In the genomic region with DNA sequence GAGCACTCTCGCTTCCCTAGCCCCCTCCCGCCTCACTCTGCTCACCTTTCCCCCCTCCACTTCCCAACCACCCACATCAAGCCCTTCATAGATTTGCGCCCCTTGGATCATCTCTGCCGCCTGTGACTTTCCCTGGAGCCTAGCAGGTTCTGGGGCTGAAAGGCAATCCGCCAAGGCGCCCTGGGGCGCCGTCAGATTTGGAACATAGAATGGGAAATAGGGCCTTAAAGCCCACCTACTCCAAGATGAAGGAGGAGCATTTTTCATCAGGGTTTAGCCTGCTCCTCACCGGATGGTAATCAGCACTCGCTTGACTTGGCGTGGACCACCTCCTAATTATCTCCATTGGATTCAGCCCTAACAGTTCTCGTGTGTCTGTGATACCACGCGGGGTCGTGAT, we compare ENCODE assay signal across 25 cellular contexts. TPM values are rescaled to one million over a fixed set of nuclear protein-coding genes. Genes with fewer than 3 reads are reported as not detected.
DNase-seq lines count a peak whose midpoint lies in the region; ATAC-seq lines count a peak whose summit lies in the region.
"Had no signal": no experiment of that assay in that cellular context is flagged by ENCODE, and none has a peak within 500 bp of the region (broad histone marks: within the 10 kb centered on the region; RNA-seq: fewer than 3 reads in every experiment).

No MANE protein-coding gene starts in this region.

- no peak for ATAC-seq in activated T-cell treated with anti-CD3 and anti-CD28 coated beads, Interleukin-2, amount 50 U/mL, for 72 hours (replicated peaks in 1 of 2)
- ATAC-seq in GM21723 (IDR thresholded peaks at IDR 0.05; ENCODE audit: unreplicated experiment) = no peak
- no peak for ATAC-seq in GM19452 (IDR thresholded peaks at IDR 0.05; ENCODE audit: unreplicated experiment)
- ATAC-seq: heart right ventricle, psoas muscle had no signal

- peak overlapping the region; percentile 94 for H3K4me3 ChIP-seq in SK-N-MC
- peak overlapping the region; percentile 90 for H3K4me3 ChIP-seq in iPS-15b (ENCODE audit: low read depth, low read length)
- H3K4me3 ChIP-seq: HAP-1, MG63, psoas muscle had no signal

- H3K27me3 ChIP-seq in iPS-15b (ENCODE audit: control insufficient read depth, insufficient read depth, low read length) = peaks cover 42% of the 10 kb centered on the region

- peak in 2 of 3 experiments; percentile 50 to 59 for DNase-seq in NCI-H1417 (lab: John Stamatoyannopoulos, UW)
- DNase-seq in NCI-H1417 treated with DMSO at 0.1 percent for 48 hours (lab: John Stamatoyannopoulos, UW) = no peak
- DNase-seq in SK-N-MC (ENCODE audit: low read depth, low spot score) = no peak
- DNase-seq in retina = peak; percentile 46
- no peak for DNase-seq in activated T-cell treated with anti-CD3 and anti-CD28 coated beads, Interleukin-2, amount 50 U/mL, for 72 hours
- DNase-seq: activated CD4-positive, alpha-beta memory T cell treated with anti-CD3 and anti-CD28 coated beads, Interleukin-2, amount 10 ng/mL, durations not matched to agents 7 days and 5 days; activated naive CD4-positive, alpha-beta T cell treated with anti-CD3 and anti-CD28 coated beads, Interleukin-2, amount 10 ng/mL, durations not matched to agents 7 days and 5 days; activated T-cell treated with anti-CD3 and anti-CD28 coated beads, Interleukin-2, amount 50 U/mL, for 1 hour; aorta; cerebellar nuclear complex; heart right ventricle; IMR-90; mammary epithelial cell; MG63; NCI-H187; psoas muscle; SHP77 treated with DMSO at 0.1 percent for 48 hours; small intestine; stimulated activated CD4-positive, alpha-beta T cell treated with anti-CD3 and anti-CD28 coated beads, Interleukin-2, amount 100 ng/mL, for 48 hours; stomach; T-helper 1 cell had no signal

- H3K27ac Mint-ChIP-seq in activated T-cell treated with anti-CD3 and anti-CD28 coated beads, Interleukin-2, amount 50 U/mL, for 72 hours = no peak overlapping the region
- H3K27ac Mint-ChIP-seq: activated CD4-positive, alpha-beta memory T cell treated with anti-CD3 and anti-CD28 coated beads, Interleukin-2, amount 10 ng/mL, durations not matched to agents 7 days and 5 days; activated naive CD4-positive, alpha-beta T cell treated with anti-CD3 and anti-CD28 coated beads, Interleukin-2, amount 10 ng/mL, durations not matched to agents 7 days and 5 days had no signal

- peaks cover 8% of the 10 kb centered on the region for H3K4me1 Mint-ChIP-seq in activated T-cell treated with anti-CD3 and anti-CD28 coated beads, Interleukin-2, amount 50 U/mL, for 72 hours (ENCODE audit: low read depth)

- H3K9me3 ChIP-seq in SK-N-MC (ENCODE audit: low read depth, low read length) (no peaks in the 10 kb centered on the region), iPS-15b (ENCODE audit: control insufficient read depth, insufficient read depth, low read length) (no peaks in the 10 kb centered on the region)
- H3K9me3 ChIP-seq: HAP-1, heart right ventricle, MG63, psoas muscle, stomach had no signal

- no peak overlapping the region for H3K4me3 Mint-ChIP-seq in activated T-cell treated with anti-CD3 and anti-CD28 coated beads, Interleukin-2, amount 50 U/mL, for 72 hours
- H3K4me3 Mint-ChIP-seq: activated CD4-positive, alpha-beta memory T cell treated with anti-CD3 and anti-CD28 coated beads, Interleukin-2, amount 10 ng/mL, durations not matched to agents 7 days and 5 days; activated naive CD4-positive, alpha-beta T cell treated with anti-CD3 and anti-CD28 coated beads, Interleukin-2, amount 10 ng/mL, durations not matched to agents 7 days and 5 days had no signal

- H3K4me1 ChIP-seq in iPS-15b (ENCODE audit: control insufficient read depth, insufficient read depth, low read length) = peaks cover 3% of the 10 kb centered on the region
- H3K4me1 ChIP-seq: psoas muscle had no signal

- H3K27ac ChIP-seq in SK-N-MC = no peak overlapping the region
- H3K27ac ChIP-seq: heart right ventricle, psoas muscle, stomach had no signal

- H3K36me3 Mint-ChIP-seq in activated T-cell treated with anti-CD3 and anti-CD28 coated beads, Interleukin-2, amount 50 U/mL, for 72 hours (ENCODE audit: insufficient read depth in 2 of 2) = peaks cover 0 to 4% of the 10 kb centered on the region in 2 donors
- H3K36me3 Mint-ChIP-seq: activated naive CD4-positive, alpha-beta T cell treated with anti-CD3 and anti-CD28 coated beads, Interleukin-2, amount 10 ng/mL, durations not matched to agents 7 days and 5 days had no signal

- H3K9ac ChIP-seq in SK-N-MC (ENCODE audit: insufficient read length) (peak overlapping the region; percentile 29), iPS-15b (ENCODE audit: low read depth, low read length) (no peak overlapping the region)

- H3K36me3 ChIP-seq in SK-N-MC (ENCODE audit: insufficient read depth, low read length) (no peaks in the 10 kb centered on the region), iPS-15b (ENCODE audit: control insufficient read depth, insufficient read depth, low read length) (no peaks in the 10 kb centered on the region)
- H3K36me3 ChIP-seq: HAP-1, heart right ventricle, MG63, stomach had no signal

- H3K27me3 Mint-ChIP-seq in activated T-cell treated with anti-CD3 and anti-CD28 coated beads, Interleukin-2, amount 50 U/mL, for 72 hours (ENCODE audit: low read depth) = peaks cover 72% of the 10 kb centered on the region

- no peaks in the 10 kb centered on the region for H3K9me3 Mint-ChIP-seq in activated T-cell treated with anti-CD3 and anti-CD28 coated beads, Interleukin-2, amount 50 U/mL, for 72 hours
- H3K9me3 Mint-ChIP-seq: activated CD4-positive, alpha-beta memory T cell treated with anti-CD3 and anti-CD28 coated beads, Interleukin-2, amount 10 ng/mL, durations not matched to agents 7 days and 5 days; activated naive CD4-positive, alpha-beta T cell treated with anti-CD3 and anti-CD28 coated beads, Interleukin-2, amount 10 ng/mL, durations not matched to agents 7 days and 5 days had no signal

RNA-seq across cellular contexts. Expression of gene CPNE4, which starts 1.3 kb away (rescaled TPM):
- under 1 TPM; 0.17 to 0.65 TPM for total RNA-seq in activated T-cell treated with anti-CD3 and anti-CD28 coated beads, Interleukin-2, amount 50 U/mL, for 72 hours
- total RNA-seq: activated CD4-positive, alpha-beta memory T cell treated with anti-CD3 and anti-CD28 coated beads, Interleukin-2, amount 10 ng/mL, durations not matched to agents 7 days and 5 days; IMR-90; psoas muscle had no signal

Comparison
In these comparisons a context has a peak if more than half of its experiments do, and no peak if none do; other contexts are left out.
1. DNase-seq: peak in NCI-H1417 (2 of 3) and retina (single experiment); none in NCI-H1417 treated with DMSO at 0.1 percent for 48 hours (single experiment), SK-N-MC (single experiment) and activated T-cell treated with anti-CD3 and anti-CD28 coated beads, Interleukin-2, amount 50 U/mL, for 72 hours (0 of 2).